8 cellular contexts compared by ENCODE assay signal in genomic region chr9:125823874-125824406, GRCh38.
DNase-seq lines count a peak whose midpoint lies in the region; ATAC-seq and TF ChIP-seq lines count a peak whose summit lies in the region.
"Not testable (repeated sequence)": the region's sequence is repeated elsewhere in the genome, so short reads cannot be mapped to it uniquely, and the experiment has no call there.

No MANE protein-coding gene starts in this region.

- POLR2A ChIA-PET in T-cell (lab: Charles Lee), result interaction anchor here (0.6 to 0.7 kb wide), 6 partner anchors 8 to 908 kb away, joined by 3 to 4 read pairs (median 4); no protein-coding TSS in a partner anchor

- in situ Hi-C loops in ACHN (cut with HindIII; ENCODE audit: low pct_ligation_motif_present, low pct_unique_long_range_greater_than_20kb, low sequenced_read_pairs), result not testable (repeated sequence)

- peak overlapping the region in 6 of 10 donors; percentile 6 to 40 (median 24) for H3K4me3 ChIP-seq in heart right ventricle
- H3K4me3 ChIP-seq in neutrophil (ENCODE audit: low read depth in 1 of 2, low read length in 1 of 2), result peak overlapping the region; percentile 22 to 54

- H3K9me3 ChIP-seq in heart right ventricle, neutrophil: not testable (repeated sequence)

- peak overlapping the region; percentile 68 to 86 (median 82) for H3K4me3 Mint-ChIP-seq in T-cell
- peak overlapping the region; percentile 56 for H3K4me3 Mint-ChIP-seq in activated naive CD4-positive, alpha-beta T cell treated with anti-CD3 and anti-CD28 coated beads, Interleukin-2, amount 10 ng/mL, durations not matched to agents 7 days and 5 days

- DNase-seq in ACHN (peak; percentile 75), KG1 (lab: John Stamatoyannopoulos, UW) (peak; percentile 24), T-cell (peak in 17 of 34 experiments; percentile 2 to 30 (median 9))
- peak; percentile 24 for DNase-seq in activated naive CD4-positive, alpha-beta T cell treated with anti-CD3 and anti-CD28 coated beads, Interleukin-2, amount 10 ng/mL, durations not matched to agents 7 days and 5 days
- DNase-seq in heart right ventricle, result not testable (repeated sequence)

- H3K27ac ChIP-seq in heart right ventricle (peak overlapping the region in 2 of 10 donors; percentile 14 to 59), neutrophil (peak overlapping the region; percentile 62)

- H3K27ac Mint-ChIP-seq in T-cell, result peak overlapping the region; percentile 87 to 93
- peak overlapping the region; percentile 76 for H3K27ac Mint-ChIP-seq in activated naive CD4-positive, alpha-beta T cell treated with anti-CD3 and anti-CD28 coated beads, Interleukin-2, amount 10 ng/mL, durations not matched to agents 7 days and 5 days

- ATAC-seq in GM18861 (IDR thresholded peaks at IDR 0.05; ENCODE audit: unreplicated experiment) (peak; percentile 39), HG02852 (IDR thresholded peaks at IDR 0.05; ENCODE audit: unreplicated experiment) (peak; percentile 61), T-cell (replicated peaks in 1 of 4) (peak; percentile 88 to 98 (median 94))
- ATAC-seq in heart right ventricle, result not testable (repeated sequence)

- intact Hi-C loops in heart right ventricle (cut with DNase I), result loop anchor here in 2 of 10 donors (5.0 to 10.0 kb wide), 3 partner anchors 61 to 72 kb away; no protein-coding TSS in a partner anchor

- H3K4me1 ChIP-seq in heart right ventricle, result peaks cover 0 to 41% (median 24%) of the 10 kb centered on the region in 9 donors
- peaks cover 0 to 38% of the 10 kb centered on the region in 2 experiments for H3K4me1 ChIP-seq in neutrophil (ENCODE audit: control insufficient read depth in 1 of 2, insufficient read depth in 1 of 2, low read depth in 1 of 2, low read length in 1 of 2)

- CTCF ChIA-PET in T-cell (lab: Charles Lee), result interaction anchor here in 1 of 2 donors (0.7 to 1.1 kb wide), 2 partner anchors 11 to 67 kb away, joined by 3 to 4 read pairs; no protein-coding TSS in a partner anchor
- CTCF ChIA-PET in activated naive CD4-positive, alpha-beta T cell treated with anti-CD3 and anti-CD28 coated beads, Interleukin-2, amount 10 ng/mL, durations not matched to agents 7 days and 5 days (lab: Charles Lee), result not testable (repeated sequence)

- not testable (repeated sequence) for H3K36me3 Mint-ChIP-seq in T-cell; activated naive CD4-positive, alpha-beta T cell treated with anti-CD3 and anti-CD28 coated beads, Interleukin-2, amount 10 ng/mL, durations not matched to agents 7 days and 5 days

- H3K36me3 ChIP-seq in heart right ventricle, neutrophil: not testable (repeated sequence)

- H3K27me3 ChIP-seq in heart right ventricle, neutrophil: not testable (repeated sequence)

- peaks cover 37 to 52% (median 46%) of the 10 kb centered on the region in 3 donors for H3K4me1 Mint-ChIP-seq in T-cell
- H3K4me1 Mint-ChIP-seq in activated naive CD4-positive, alpha-beta T cell treated with anti-CD3 and anti-CD28 coated beads, Interleukin-2, amount 10 ng/mL, durations not matched to agents 7 days and 5 days, result peaks cover 31% of the 10 kb centered on the region

- H3K9me3 Mint-ChIP-seq in T-cell; activated naive CD4-positive, alpha-beta T cell treated with anti-CD3 and anti-CD28 coated beads, Interleukin-2, amount 10 ng/mL, durations not matched to agents 7 days and 5 days: not testable (repeated sequence)

- H3K27me3 Mint-ChIP-seq in T-cell; activated naive CD4-positive, alpha-beta T cell treated with anti-CD3 and anti-CD28 coated beads, Interleukin-2, amount 10 ng/mL, durations not matched to agents 7 days and 5 days: not testable (repeated sequence)

- WGBS in heart right ventricle, 2 donors, result 76 to 82% methylated on average over 6 of the region's 6 CpGs

- TF ChIP-seq CTCF in heart right ventricle (IDR thresholded peaks at IDR 0.05); neutrophil (IDR thresholded peaks at IDR 0.05): not testable (repeated sequence)
